11 cellular contexts compared by ENCODE assay signal in genomic region chr2:46365913-46366674, GRCh38.
A peak's percentile ranks its signal among the peaks of the same experiment; 100 is the strongest.
DNase-seq lines count a peak whose midpoint lies in the region; ATAC-seq and TF ChIP-seq lines count a peak whose summit lies in the region.
"Had no signal": no experiment of that assay in that cellular context is flagged by ENCODE, and none has a peak within 500 bp of the region (broad histone marks: within the 10 kb centered on the region; RNA-seq: fewer than 3 reads in every experiment).

No MANE protein-coding gene starts in this region.

- no CpG with 5 or more reads among the region's 15 CpGs for WGBS in mesendoderm (ENCODE audit: extremely low coverage, insufficient coverage, low lambda C conversion rate)

- no peak overlapping the region for H3K56ac ChIP-seq in mesendoderm (ENCODE audit: low read length)

- H3K9ac ChIP-seq in KMS-11 (no peak overlapping the region), mesendoderm (ENCODE audit: low read length) (no peak overlapping the region)

- in situ Hi-C loops in brain microvascular endothelial cell (cut with HindIII; ENCODE audit: low pct_ligation_motif_present, low sequenced_read_pairs): no loop called here

- no peaks in the 10 kb centered on the region for H3K4me1 ChIP-seq in KMS-11 (ENCODE audit: low read depth, poor library complexity, severe bottlenecking)
- no peaks in the 10 kb centered on the region for H3K4me1 ChIP-seq in mesendoderm (ENCODE audit: control insufficient read depth, low read depth, low read length)

- no peak for ATAC-seq in HG03139 (IDR thresholded peaks at IDR 0.05; ENCODE audit: unreplicated experiment)
- ATAC-seq in GM19397 (IDR thresholded peaks at IDR 0.05; ENCODE audit: unreplicated experiment): no peak
- no peak for ATAC-seq in HG02981 (IDR thresholded peaks at IDR 0.05; ENCODE audit: unreplicated experiment)

- H2BK15ac ChIP-seq in mesendoderm (replicated peaks; ENCODE audit: low read depth): no peak overlapping the region

- H3K4me3 ChIP-seq in KMS-11 (IDR thresholded peaks at IDR 0.05; ENCODE audit: insufficient read depth, low read depth, low read length) (no peak overlapping the region), brain microvascular endothelial cell (ENCODE audit: low read depth, low read length) (no peak overlapping the region), mesendoderm (ENCODE audit: low read length) (no peak overlapping the region)

- H3K27me3 ChIP-seq in KMS-11 (ENCODE audit: insufficient read depth, low read depth) (no peaks in the 10 kb centered on the region), brain microvascular endothelial cell (replicated peaks) (no peaks in the 10 kb centered on the region), mesendoderm (ENCODE audit: insufficient read depth, low read length, poor library complexity) (no peaks in the 10 kb centered on the region)

- H4K5ac ChIP-seq in mesendoderm (ENCODE audit: low read length): no peak overlapping the region

- H3K36me3 ChIP-seq in KMS-11 (ENCODE audit: insufficient read depth) (no peaks in the 10 kb centered on the region), brain microvascular endothelial cell (replicated peaks) (peaks cover 48% of the 10 kb centered on the region), mesendoderm (ENCODE audit: control insufficient read depth, insufficient read depth, low read length) (no peaks in the 10 kb centered on the region)

- no peak overlapping the region for H2BK5ac ChIP-seq in mesendoderm (ENCODE audit: low read length)

- H2BK120ac ChIP-seq in mesendoderm (ENCODE audit: low read depth, low read length): no peak overlapping the region

- H3K79me1 ChIP-seq in mesendoderm (ENCODE audit: low read length): no peaks in the 10 kb centered on the region

- no peaks in the 10 kb centered on the region for H3K79me2 ChIP-seq in KMS-11 (ENCODE audit: insufficient read depth, low read depth)
- no peaks in the 10 kb centered on the region for H3K79me2 ChIP-seq in mesendoderm (ENCODE audit: control insufficient read depth, insufficient read depth, low read length)

- peak; percentile 33 for DNase-seq in AG20443 (ENCODE audit: low spot score)
- DNase-seq in brain microvascular endothelial cell: no peak
- peak; percentile 21 for DNase-seq in mesendoderm
- no peak for DNase-seq in A172 (ENCODE audit: low spot score)
- DNase-seq: caudate nucleus, EL, NCI-H1048 had no signal

- H3K4me2 ChIP-seq in KMS-11 (no peak overlapping the region), mesendoderm (ENCODE audit: low read length) (no peak overlapping the region)

- H3K4ac ChIP-seq in mesendoderm (ENCODE audit: low read depth, low read length): no peak overlapping the region

- TF ChIP-seq CTCF in KMS-11 (conservative IDR thresholded peaks at IDR 0.05; ENCODE audit: low read depth, low read length) (peak; percentile 41; the same call in 1 of the 2 replicates), brain microvascular endothelial cell (IDR thresholded peaks at IDR 0.05; ENCODE audit: low read depth, low read length, missing control alignments) (peak; percentile 72)

- no peak overlapping the region for H3K18ac ChIP-seq in mesendoderm (ENCODE audit: low read length)

- no peak overlapping the region for H2AFZ ChIP-seq in KMS-11 (ENCODE audit: low read depth)

- no peaks in the 10 kb centered on the region for H4K20me1 ChIP-seq in KMS-11 (ENCODE audit: insufficient read depth)

- H4K8ac ChIP-seq in mesendoderm (ENCODE audit: low read depth, low read length): no peak overlapping the region

- no peak overlapping the region for H3K23ac ChIP-seq in mesendoderm (ENCODE audit: low read length)

- no peak overlapping the region for H2AK5ac ChIP-seq in mesendoderm (ENCODE audit: low read length)

- H3K27ac ChIP-seq in KMS-11 (no peak overlapping the region), brain microvascular endothelial cell (no peak overlapping the region), mesendoderm (ENCODE audit: low read depth, low read length) (no peak overlapping the region)

Comparison
In these comparisons a context has a peak if more than half of its experiments do, and no peak if none do; other contexts are left out.
1. DNase-seq: peak in AG20443 (single experiment) and mesendoderm (single experiment); none in brain microvascular endothelial cell (single experiment) and A172 (single experiment).